Comparison of ENCODE assay signal across 1 cellular context in the genomic region with DNA sequence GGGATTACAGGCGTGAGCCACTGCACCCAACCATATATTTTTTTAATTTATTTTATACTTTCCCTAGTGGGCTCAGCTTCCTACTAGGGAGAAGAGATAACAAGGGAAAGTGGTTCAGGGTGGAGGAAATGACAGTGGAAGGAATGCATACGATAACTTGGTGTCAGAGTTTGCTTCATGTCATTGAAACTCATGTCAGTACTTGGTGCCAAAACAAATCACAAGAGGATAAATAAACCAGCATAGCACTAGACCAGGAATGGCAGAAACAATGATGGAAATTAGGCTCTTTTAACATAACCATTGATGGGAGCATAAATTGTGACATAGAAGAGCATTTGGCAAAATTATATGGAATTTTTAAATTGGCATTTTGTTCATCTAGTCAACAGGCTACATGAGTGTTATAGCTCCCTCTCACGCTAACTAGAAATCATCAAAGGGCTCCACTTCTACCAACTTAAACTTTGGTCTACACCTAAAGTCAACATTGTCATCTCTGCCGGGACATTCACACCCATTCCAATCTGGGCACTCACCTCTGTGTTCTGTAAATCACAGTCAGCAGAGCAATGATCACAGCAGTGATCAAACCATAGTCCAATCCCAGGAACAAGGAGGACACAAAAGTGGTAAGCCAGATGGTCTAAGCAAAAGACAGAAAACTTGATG.
TF ChIP-seq lines count a peak whose summit lies in the region.

No MANE protein-coding gene starts in this region.

TF ChIP-seq in HepG2, 621 proteins besides CTCF, POLR2A, EP300 and RAD21 (continued from another document and continues in another):
- TF ChIP-seq, protein P1, sequence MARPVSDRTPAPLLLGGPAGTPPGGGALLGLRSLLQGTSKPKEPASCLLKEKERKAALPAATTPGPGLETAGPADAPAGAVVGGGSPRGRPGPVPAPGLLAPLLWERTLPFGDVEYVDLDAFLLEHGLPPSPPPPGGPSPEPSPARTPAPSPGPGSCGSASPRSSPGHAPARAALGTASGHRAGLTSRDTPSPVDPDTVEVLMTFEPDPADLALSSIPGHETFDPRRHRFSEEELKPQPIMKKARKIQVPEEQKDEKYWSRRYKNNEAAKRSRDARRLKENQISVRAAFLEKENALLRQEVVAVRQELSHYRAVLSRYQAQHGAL (CRISPR knock-in tag; IDR thresholded peaks at IDR 0.05; ENCODE audit: not compliant biosample characterization): no peak
- TF ChIP-seq CEBPG (CRISPR knock-in tag; IDR thresholded peaks at IDR 0.05): 0 out of 2 replicates have a peak, but pooled peaks have one; percentile 5
- peak; percentile 73; the same call in 1 of the 2 replicates for TF ChIP-seq ZMAT3 (CRISPR knock-in tag; conservative IDR thresholded peaks at IDR 0.05)
- peak; percentile 93 for TF ChIP-seq HNF4A (CRISPR knock-in tag; IDR thresholded peaks at IDR 0.05)
- TF ChIP-seq, protein P2, sequence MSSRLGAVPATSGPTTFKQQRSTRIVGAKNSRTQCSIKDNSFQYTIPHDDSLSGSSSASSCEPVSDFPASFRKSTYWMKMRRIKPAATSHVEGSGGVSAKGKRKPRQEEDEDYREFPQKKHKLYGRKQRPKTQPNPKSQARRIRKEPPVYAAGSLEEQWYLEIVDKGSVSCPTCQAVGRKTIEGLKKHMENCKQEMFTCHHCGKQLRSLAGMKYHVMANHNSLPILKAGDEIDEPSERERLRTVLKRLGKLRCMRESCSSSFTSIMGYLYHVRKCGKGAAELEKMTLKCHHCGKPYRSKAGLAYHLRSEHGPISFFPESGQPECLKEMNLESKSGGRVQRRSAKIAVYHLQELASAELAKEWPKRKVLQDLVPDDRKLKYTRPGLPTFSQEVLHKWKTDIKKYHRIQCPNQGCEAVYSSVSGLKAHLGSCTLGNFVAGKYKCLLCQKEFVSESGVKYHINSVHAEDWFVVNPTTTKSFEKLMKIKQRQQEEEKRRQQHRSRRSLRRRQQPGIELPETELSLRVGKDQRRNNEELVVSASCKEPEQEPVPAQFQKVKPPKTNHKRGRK (CRISPR knock-in tag; IDR thresholded peaks at IDR 0.05): no peak
- TF ChIP-seq, protein P3, sequence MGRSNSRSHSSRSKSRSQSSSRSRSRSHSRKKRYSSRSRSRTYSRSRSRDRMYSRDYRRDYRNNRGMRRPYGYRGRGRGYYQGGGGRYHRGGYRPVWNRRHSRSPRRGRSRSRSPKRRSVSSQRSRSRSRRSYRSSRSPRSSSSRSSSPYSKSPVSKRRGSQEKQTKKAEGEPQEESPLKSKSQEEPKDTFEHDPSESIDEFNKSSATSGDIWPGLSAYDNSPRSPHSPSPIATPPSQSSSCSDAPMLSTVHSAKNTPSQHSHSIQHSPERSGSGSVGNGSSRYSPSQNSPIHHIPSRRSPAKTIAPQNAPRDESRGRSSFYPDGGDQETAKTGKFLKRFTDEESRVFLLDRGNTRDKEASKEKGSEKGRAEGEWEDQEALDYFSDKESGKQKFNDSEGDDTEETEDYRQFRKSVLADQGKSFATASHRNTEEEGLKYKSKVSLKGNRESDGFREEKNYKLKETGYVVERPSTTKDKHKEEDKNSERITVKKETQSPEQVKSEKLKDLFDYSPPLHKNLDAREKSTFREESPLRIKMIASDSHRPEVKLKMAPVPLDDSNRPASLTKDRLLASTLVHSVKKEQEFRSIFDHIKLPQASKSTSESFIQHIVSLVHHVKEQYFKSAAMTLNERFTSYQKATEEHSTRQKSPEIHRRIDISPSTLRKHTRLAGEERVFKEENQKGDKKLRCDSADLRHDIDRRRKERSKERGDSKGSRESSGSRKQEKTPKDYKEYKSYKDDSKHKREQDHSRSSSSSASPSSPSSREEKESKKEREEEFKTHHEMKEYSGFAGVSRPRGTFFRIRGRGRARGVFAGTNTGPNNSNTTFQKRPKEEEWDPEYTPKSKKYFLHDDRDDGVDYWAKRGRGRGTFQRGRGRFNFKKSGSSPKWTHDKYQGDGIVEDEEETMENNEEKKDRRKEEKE (IDR thresholded peaks at IDR 0.05): no peak
- TF ChIP-seq PRMT3 (CRISPR knock-in tag; IDR thresholded peaks at IDR 0.05; ENCODE audit: borderline replicate concordance, low read depth): no peak
- peak; percentile 85 for TF ChIP-seq TBX3 (IDR thresholded peaks at IDR 0.05; ENCODE audit: borderline replicate concordance)
- TF ChIP-seq SAP130 (CRISPR knock-in tag; IDR thresholded peaks at IDR 0.05; ENCODE audit: low read depth): peak; percentile 77
- peak; percentile 58; the same call in 1 of the 2 replicates for TF ChIP-seq CREM (IDR thresholded peaks at IDR 0.05)
- TF ChIP-seq CREM (CRISPR knock-in tag; IDR thresholded peaks at IDR 0.05): no peak
- no peak for TF ChIP-seq CC2D1A (CRISPR knock-in tag; IDR thresholded peaks at IDR 0.05)
- TF ChIP-seq ZNF550 (CRISPR knock-in tag; IDR thresholded peaks at IDR 0.05; ENCODE audit: borderline replicate concordance): no peak
- TF ChIP-seq GABPA (IDR thresholded peaks at IDR 0.05; ENCODE audit: low read depth, low read length): no peak
- no peak for TF ChIP-seq GABPA (CRISPR knock-in tag; IDR thresholded peaks at IDR 0.05; ENCODE audit: low read depth)
- no peak for TF ChIP-seq HOXA7 (CRISPR knock-in tag; IDR thresholded peaks at IDR 0.05)
- no peak for TF ChIP-seq ZNF235 (CRISPR knock-in tag; IDR thresholded peaks at IDR 0.05; ENCODE audit: borderline replicate concordance)
- peak; percentile 97 for TF ChIP-seq PHF21A (CRISPR knock-in tag; IDR thresholded peaks at IDR 0.05)
- TF ChIP-seq, protein P4, sequence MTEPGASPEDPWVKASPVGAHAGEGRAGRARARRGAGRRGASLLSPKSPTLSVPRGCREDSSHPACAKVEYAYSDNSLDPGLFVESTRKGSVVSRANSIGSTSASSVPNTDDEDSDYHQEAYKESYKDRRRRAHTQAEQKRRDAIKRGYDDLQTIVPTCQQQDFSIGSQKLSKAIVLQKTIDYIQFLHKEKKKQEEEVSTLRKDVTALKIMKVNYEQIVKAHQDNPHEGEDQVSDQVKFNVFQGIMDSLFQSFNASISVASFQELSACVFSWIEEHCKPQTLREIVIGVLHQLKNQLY (CRISPR knock-in tag; IDR thresholded peaks at IDR 0.05): 0 out of 2 replicates have a peak, but pooled peaks have one; percentile 29
- 0 out of 2 replicates have a peak, but pooled peaks have one; percentile 58 for TF ChIP-seq ZNF772 (CRISPR knock-in tag; IDR thresholded peaks at IDR 0.05)
- 0 out of 2 replicates have a peak, but pooled peaks have one; percentile 24 for TF ChIP-seq MXD4 (CRISPR knock-in tag; IDR thresholded peaks at IDR 0.05)
- TF ChIP-seq MIER3 (CRISPR knock-in tag; IDR thresholded peaks at IDR 0.05; ENCODE audit: borderline replicate concordance): peak; percentile 65; the same call in 1 of the 2 replicates
- TF ChIP-seq HOXA3 (CRISPR knock-in tag; IDR thresholded peaks at IDR 0.05): peak; percentile 20; the same call in 1 of the 2 replicates
- peak; percentile 85 for TF ChIP-seq PPARG (CRISPR knock-in tag; conservative IDR thresholded peaks at IDR 0.05)
- no peak for TF ChIP-seq ZBTB1 (CRISPR knock-in tag; IDR thresholded peaks at IDR 0.05; ENCODE audit: borderline replicate concordance)
- no peak for TF ChIP-seq ZNF263 (CRISPR knock-in tag; IDR thresholded peaks at IDR 0.05)
- peak; percentile 61 for TF ChIP-seq NCOA2 (CRISPR knock-in tag; IDR thresholded peaks at IDR 0.05)
- no peak for TF ChIP-seq ZNF251 (CRISPR knock-in tag; IDR thresholded peaks at IDR 0.05)
- no peak for TF ChIP-seq ZFP90 (CRISPR knock-in tag; IDR thresholded peaks at IDR 0.05; ENCODE audit: borderline replicate concordance)
- TF ChIP-seq KLF12 (CRISPR knock-in tag; IDR thresholded peaks at IDR 0.05; ENCODE audit: borderline replicate concordance): no peak
- TF ChIP-seq ZNF569 (CRISPR knock-in tag; IDR thresholded peaks at IDR 0.05; ENCODE audit: borderline replicate concordance): no peak
- TF ChIP-seq, protein P5, sequence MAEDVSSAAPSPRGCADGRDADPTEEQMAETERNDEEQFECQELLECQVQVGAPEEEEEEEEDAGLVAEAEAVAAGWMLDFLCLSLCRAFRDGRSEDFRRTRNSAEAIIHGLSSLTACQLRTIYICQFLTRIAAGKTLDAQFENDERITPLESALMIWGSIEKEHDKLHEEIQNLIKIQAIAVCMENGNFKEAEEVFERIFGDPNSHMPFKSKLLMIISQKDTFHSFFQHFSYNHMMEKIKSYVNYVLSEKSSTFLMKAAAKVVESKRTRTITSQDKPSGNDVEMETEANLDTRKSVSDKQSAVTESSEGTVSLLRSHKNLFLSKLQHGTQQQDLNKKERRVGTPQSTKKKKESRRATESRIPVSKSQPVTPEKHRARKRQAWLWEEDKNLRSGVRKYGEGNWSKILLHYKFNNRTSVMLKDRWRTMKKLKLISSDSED (CRISPR knock-in tag; IDR thresholded peaks at IDR 0.05): no peak
- TF ChIP-seq RARA (CRISPR knock-in tag; IDR thresholded peaks at IDR 0.05): peak; percentile 52
- TF ChIP-seq TARDBP (CRISPR knock-in tag; IDR thresholded peaks at IDR 0.05): peak; percentile 80; the same call in 1 of the 2 replicates
- TF ChIP-seq, protein P6, sequence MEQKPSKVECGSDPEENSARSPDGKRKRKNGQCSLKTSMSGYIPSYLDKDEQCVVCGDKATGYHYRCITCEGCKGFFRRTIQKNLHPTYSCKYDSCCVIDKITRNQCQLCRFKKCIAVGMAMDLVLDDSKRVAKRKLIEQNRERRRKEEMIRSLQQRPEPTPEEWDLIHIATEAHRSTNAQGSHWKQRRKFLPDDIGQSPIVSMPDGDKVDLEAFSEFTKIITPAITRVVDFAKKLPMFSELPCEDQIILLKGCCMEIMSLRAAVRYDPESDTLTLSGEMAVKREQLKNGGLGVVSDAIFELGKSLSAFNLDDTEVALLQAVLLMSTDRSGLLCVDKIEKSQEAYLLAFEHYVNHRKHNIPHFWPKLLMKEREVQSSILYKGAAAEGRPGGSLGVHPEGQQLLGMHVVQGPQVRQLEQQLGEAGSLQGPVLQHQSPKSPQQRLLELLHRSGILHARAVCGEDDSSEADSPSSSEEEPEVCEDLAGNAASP (CRISPR knock-in tag; IDR thresholded peaks at IDR 0.05; ENCODE audit: borderline replicate concordance): peak; percentile 59; the same call in 1 of the 2 replicates
- TF ChIP-seq ZFYVE20 (CRISPR knock-in tag; IDR thresholded peaks at IDR 0.05; ENCODE audit: borderline replicate concordance, low read depth): no peak
- 0 out of 2 replicates have a peak, but pooled peaks have one; percentile 71 for TF ChIP-seq ZKSCAN8 (CRISPR knock-in tag; IDR thresholded peaks at IDR 0.05; ENCODE audit: borderline replicate concordance)
- no peak for TF ChIP-seq JARID2 (CRISPR knock-in tag; IDR thresholded peaks at IDR 0.05; ENCODE audit: insufficient replicate concordance)
- peak; percentile 80; the same call in 1 of the 2 replicates for TF ChIP-seq ZNF644 (CRISPR knock-in tag; IDR thresholded peaks at IDR 0.05; ENCODE audit: low read depth)
- TF ChIP-seq ZNF749 (CRISPR knock-in tag; IDR thresholded peaks at IDR 0.05; ENCODE audit: borderline replicate concordance): no peak
- no peak for TF ChIP-seq RFX5 (IDR thresholded peaks at IDR 0.05; ENCODE audit: low read depth, low read length)
- TF ChIP-seq KAT8 (CRISPR knock-in tag; IDR thresholded peaks at IDR 0.05): peak; percentile 32
- TF ChIP-seq, protein P7, sequence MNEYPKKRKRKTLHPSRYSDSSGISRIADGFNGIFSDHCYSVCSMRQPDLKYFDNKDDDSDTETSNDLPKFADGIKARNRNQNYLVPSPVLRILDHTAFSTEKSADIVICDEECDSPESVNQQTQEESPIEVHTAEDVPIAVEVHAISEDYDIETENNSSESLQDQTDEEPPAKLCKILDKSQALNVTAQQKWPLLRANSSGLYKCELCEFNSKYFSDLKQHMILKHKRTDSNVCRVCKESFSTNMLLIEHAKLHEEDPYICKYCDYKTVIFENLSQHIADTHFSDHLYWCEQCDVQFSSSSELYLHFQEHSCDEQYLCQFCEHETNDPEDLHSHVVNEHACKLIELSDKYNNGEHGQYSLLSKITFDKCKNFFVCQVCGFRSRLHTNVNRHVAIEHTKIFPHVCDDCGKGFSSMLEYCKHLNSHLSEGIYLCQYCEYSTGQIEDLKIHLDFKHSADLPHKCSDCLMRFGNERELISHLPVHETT (CRISPR knock-in tag; conservative IDR thresholded peaks at IDR 0.05): no peak
- peak; percentile 39; the same call in 1 of the 2 replicates for TF ChIP-seq ZNF331 (CRISPR knock-in tag; IDR thresholded peaks at IDR 0.05)
- TF ChIP-seq CENPX (CRISPR knock-in tag; IDR thresholded peaks at IDR 0.05): no peak
- TF ChIP-seq ZNF780A (CRISPR knock-in tag; IDR thresholded peaks at IDR 0.05): 0 out of 2 replicates have a peak, but pooled peaks have one; percentile 35
- TF ChIP-seq, protein P8, sequence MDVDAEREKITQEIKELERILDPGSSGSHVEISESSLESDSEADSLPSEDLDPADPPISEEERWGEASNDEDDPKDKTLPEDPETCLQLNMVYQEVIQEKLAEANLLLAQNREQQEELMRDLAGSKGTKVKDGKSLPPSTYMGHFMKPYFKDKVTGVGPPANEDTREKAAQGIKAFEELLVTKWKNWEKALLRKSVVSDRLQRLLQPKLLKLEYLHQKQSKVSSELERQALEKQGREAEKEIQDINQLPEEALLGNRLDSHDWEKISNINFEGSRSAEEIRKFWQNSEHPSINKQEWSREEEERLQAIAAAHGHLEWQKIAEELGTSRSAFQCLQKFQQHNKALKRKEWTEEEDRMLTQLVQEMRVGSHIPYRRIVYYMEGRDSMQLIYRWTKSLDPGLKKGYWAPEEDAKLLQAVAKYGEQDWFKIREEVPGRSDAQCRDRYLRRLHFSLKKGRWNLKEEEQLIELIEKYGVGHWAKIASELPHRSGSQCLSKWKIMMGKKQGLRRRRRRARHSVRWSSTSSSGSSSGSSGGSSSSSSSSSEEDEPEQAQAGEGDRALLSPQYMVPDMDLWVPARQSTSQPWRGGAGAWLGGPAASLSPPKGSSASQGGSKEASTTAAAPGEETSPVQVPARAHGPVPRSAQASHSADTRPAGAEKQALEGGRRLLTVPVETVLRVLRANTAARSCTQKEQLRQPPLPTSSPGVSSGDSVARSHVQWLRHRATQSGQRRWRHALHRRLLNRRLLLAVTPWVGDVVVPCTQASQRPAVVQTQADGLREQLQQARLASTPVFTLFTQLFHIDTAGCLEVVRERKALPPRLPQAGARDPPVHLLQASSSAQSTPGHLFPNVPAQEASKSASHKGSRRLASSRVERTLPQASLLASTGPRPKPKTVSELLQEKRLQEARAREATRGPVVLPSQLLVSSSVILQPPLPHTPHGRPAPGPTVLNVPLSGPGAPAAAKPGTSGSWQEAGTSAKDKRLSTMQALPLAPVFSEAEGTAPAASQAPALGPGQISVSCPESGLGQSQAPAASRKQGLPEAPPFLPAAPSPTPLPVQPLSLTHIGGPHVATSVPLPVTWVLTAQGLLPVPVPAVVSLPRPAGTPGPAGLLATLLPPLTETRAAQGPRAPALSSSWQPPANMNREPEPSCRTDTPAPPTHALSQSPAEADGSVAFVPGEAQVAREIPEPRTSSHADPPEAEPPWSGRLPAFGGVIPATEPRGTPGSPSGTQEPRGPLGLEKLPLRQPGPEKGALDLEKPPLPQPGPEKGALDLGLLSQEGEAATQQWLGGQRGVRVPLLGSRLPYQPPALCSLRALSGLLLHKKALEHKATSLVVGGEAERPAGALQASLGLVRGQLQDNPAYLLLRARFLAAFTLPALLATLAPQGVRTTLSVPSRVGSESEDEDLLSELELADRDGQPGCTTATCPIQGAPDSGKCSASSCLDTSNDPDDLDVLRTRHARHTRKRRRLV (CRISPR knock-in tag; IDR thresholded peaks at IDR 0.05): no peak
- peak; percentile 64 for TF ChIP-seq ZNF629 (CRISPR knock-in tag; conservative IDR thresholded peaks at IDR 0.05)
- TF ChIP-seq, protein P9, sequence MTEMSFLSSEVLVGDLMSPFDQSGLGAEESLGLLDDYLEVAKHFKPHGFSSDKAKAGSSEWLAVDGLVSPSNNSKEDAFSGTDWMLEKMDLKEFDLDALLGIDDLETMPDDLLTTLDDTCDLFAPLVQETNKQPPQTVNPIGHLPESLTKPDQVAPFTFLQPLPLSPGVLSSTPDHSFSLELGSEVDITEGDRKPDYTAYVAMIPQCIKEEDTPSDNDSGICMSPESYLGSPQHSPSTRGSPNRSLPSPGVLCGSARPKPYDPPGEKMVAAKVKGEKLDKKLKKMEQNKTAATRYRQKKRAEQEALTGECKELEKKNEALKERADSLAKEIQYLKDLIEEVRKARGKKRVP (CRISPR knock-in tag; IDR thresholded peaks at IDR 0.05): peak in 1 of 2 experiments; percentile 9; a peak in 1 of 4 replicates
- TF ChIP-seq SMARCC2 (IDR thresholded peaks at IDR 0.05): 0 out of 2 replicates have a peak, but pooled peaks have one; percentile 49
